8 cellular contexts compared by ENCODE assay signal in genomic region chr20:31723282-31724078, GRCh38. TPM values are rescaled to one million over a fixed set of nuclear protein-coding genes. Genes with fewer than 3 reads are reported as not detected.
DNase-seq lines count a peak whose midpoint lies in the region; ATAC-seq, FAIRE-seq and TF ChIP-seq lines count a peak whose summit lies in the region.

No MANE protein-coding gene starts in this region.

- H3K9me2 ChIP-seq in SK-N-SH, result no peaks in the 10 kb centered on the region

- H3K4me3 Mint-ChIP-seq in activated naive CD8-positive, alpha-beta T cell, result peak overlapping the region; percentile 96

- peak overlapping the region; percentile 95 for H3K27ac Mint-ChIP-seq in activated naive CD8-positive, alpha-beta T cell

- H3K4me3 ChIP-seq in GM12864 (ENCODE audit: low read depth, low read length), result peak overlapping the region; percentile 70
- H3K4me3 ChIP-seq in SK-N-SH (ENCODE audit: low read depth in 2 of 2, low read length in 1 of 2), result peak overlapping the region; percentile 59 to 81
- peak overlapping the region; percentile 89 to 96 (median 94) for H3K4me3 ChIP-seq in pancreas
- H3K4me3 ChIP-seq in tibial artery, result peak overlapping the region; percentile 76

- peak; percentile 93 for DNase-seq in GM12864 (ENCODE audit: low read depth)
- DNase-seq in NCI-H1048 (lab: John Stamatoyannopoulos, UW), result peak; percentile 87
- peak; percentile 99 for DNase-seq in SK-N-SH
- peak; percentile 95 to 100 (median 99) for DNase-seq in head of caudate nucleus
- peak; percentile 95 to 98 (median 98) for DNase-seq in pancreas
- DNase-seq in tibial artery, result peak; percentile 96 to 98

- H4K20me1 ChIP-seq in SK-N-SH (ENCODE audit: insufficient read depth), result no peaks in the 10 kb centered on the region

- TF ChIP-seq CTCF in GM12864 (IDR thresholded peaks at IDR 0.05; ENCODE audit: low read depth, low read length, missing control alignments), result peak; percentile 86
- peak; percentile 94 for TF ChIP-seq CTCF in SK-N-SH (IDR thresholded peaks at IDR 0.05)
- TF ChIP-seq CTCF in pancreas (IDR thresholded peaks at IDR 0.05), result peak; percentile 78 to 91 (median 83)
- TF ChIP-seq CTCF in tibial artery (IDR thresholded peaks at IDR 0.05), result peak; percentile 93 to 98

- FAIRE-seq in pancreas (lab: Jason Lieb, UNC), result no peak

- CTCF ChIA-PET in SK-N-SH (lab: Yijun Ruan, JAX), result interaction anchor here (0.6 to 11.2 kb wide), 49 partner anchors 10 to 175 kb away, joined by 3 to 288 read pairs (median 6); partner anchors contain the start of genes ID1 and TPX2

- peak; percentile 88 for ATAC-seq in HG02610 (IDR thresholded peaks at IDR 0.05; ENCODE audit: unreplicated experiment)
- peak; percentile 89 to 96 (median 92) for ATAC-seq in pancreas

- no peaks in the 10 kb centered on the region for H3K9me3 Mint-ChIP-seq in activated naive CD8-positive, alpha-beta T cell (ENCODE audit: low read depth)

- H3K4me1 ChIP-seq in SK-N-SH (ENCODE audit: control insufficient read depth in 1 of 2, insufficient read depth in 2 of 2, low read depth in 1 of 2, low read length in 1 of 2), result peaks cover 18 to 35% of the 10 kb centered on the region in 2 experiments
- peaks cover 0 to 25% (median 17%) of the 10 kb centered on the region in 3 donors for H3K4me1 ChIP-seq in pancreas
- peaks cover 0 to 23% (median 19%) of the 10 kb centered on the region in 4 donors for H3K4me1 ChIP-seq in tibial artery

- H3K27ac ChIP-seq in SK-N-SH (ENCODE audit: low read depth in 2 of 2, low read length in 1 of 2), result peak overlapping the region; percentile 98 to 100
- peak overlapping the region; percentile 97 to 98 (median 98) for H3K27ac ChIP-seq in pancreas
- H3K27ac ChIP-seq in tibial artery, result peak overlapping the region; percentile 97 to 99

- POLR2A ChIA-PET in SK-N-SH (lab: Yijun Ruan, JAX), result interaction anchor here (0.6 to 3.4 kb wide), 18 partner anchors 10 to 166 kb away, joined by 3 to 31 read pairs (median 4); partner anchors contain the start of genes ID1 and TPX2

- H3K27me3 Mint-ChIP-seq in activated naive CD8-positive, alpha-beta T cell, result no peaks in the 10 kb centered on the region

- TF ChIP-seq EP300 in SK-N-SH (IDR thresholded peaks at IDR 0.05; ENCODE audit: borderline replicate concordance in 1 of 2, low read depth in 1 of 2, low read length in 1 of 2), result no peak

- WGBS in SK-N-SH (ENCODE audit: low lambda C conversion rate), result under 1% methylated on average over 20 of the region's 81 CpGs
- 0% methylated on average over 70 to 81 of the region's 81 CpGs for WGBS in pancreas, 2 donors

- H3K4me2 ChIP-seq in SK-N-SH, result peak overlapping the region; percentile 97

- H3K36me3 Mint-ChIP-seq in activated naive CD8-positive, alpha-beta T cell, result peaks cover 28% of the 10 kb centered on the region

- intact Hi-C loops in head of caudate nucleus (cut with DNase I), result loop anchor here (2.0 to 10.0 kb wide), 2 partner anchors 63 to 159 kb away; no protein-coding TSS in a partner anchor
- intact Hi-C loops in pancreas (cut with DNase I), result loop anchor here in 2 of 3 donors (2.0 to 5.0 kb wide), 2 partner anchors 56 to 63 kb away; no protein-coding TSS in a partner anchor
- intact Hi-C loops in tibial artery (cut with DNase I; ENCODE audit: low total_unique reads), result loop anchor here (2.0 to 10.0 kb wide), 3 partner anchors 63 to 231 kb away; partner anchors contain the start of gene PDRG1

- H3K4me1 Mint-ChIP-seq in activated naive CD8-positive, alpha-beta T cell (ENCODE audit: low read depth), result peaks cover 12% of the 10 kb centered on the region

- H3K9me3 ChIP-seq in SK-N-SH (no peaks in the 10 kb centered on the region), pancreas (no peaks in the 10 kb centered on the region), tibial artery (no peaks in the 10 kb centered on the region)

- peaks cover 48% of the 10 kb centered on the region for H3K79me2 ChIP-seq in SK-N-SH (ENCODE audit: insufficient read depth)

- peak overlapping the region; percentile 100 for H3K9ac ChIP-seq in SK-N-SH

- H3K36me3 ChIP-seq in SK-N-SH (replicated peaks in 1 of 2; ENCODE audit: control insufficient read depth in 1 of 2, insufficient read depth in 2 of 2, low read length in 1 of 2) (peaks cover 25 to 29% of the 10 kb centered on the region in 2 experiments), pancreas (no peaks in the 10 kb centered on the region), tibial artery (peaks cover 0 to 6% (median 5%) of the 10 kb centered on the region in 3 donors)

- H2AFZ ChIP-seq in SK-N-SH (ENCODE audit: low read depth), result 0 out of 2 replicates have a peak overlapping the region, but pooled peaks have one; percentile 71

- H3K27me3 ChIP-seq in SK-N-SH (ENCODE audit: insufficient read depth), result no peaks in the 10 kb centered on the region
- H3K27me3 ChIP-seq in pancreas, result no peaks in the 10 kb centered on the region
- H3K27me3 ChIP-seq in tibial artery, result no peaks in the 10 kb centered on the region

- peaks cover 14% of the 10 kb centered on the region for H3F3A ChIP-seq in SK-N-SH (replicated peaks; ENCODE audit: insufficient read depth)

- TF ChIP-seq RAD21 in SK-N-SH (IDR thresholded peaks at IDR 0.05; ENCODE audit: low read length), result peak; percentile 94

TF ChIP-seq in SK-N-SH, 30 proteins besides CTCF, POLR2A, EP300 and RAD21 (continues in another document):
- TF ChIP-seq TCF12 (IDR thresholded peaks at IDR 0.05) (no peak), GABPA (IDR thresholded peaks at IDR 0.05; ENCODE audit: low read depth) (peak; percentile 73), RFX5 (IDR thresholded peaks at IDR 0.05; ENCODE audit: low read length) (no peak; the same call in 1 of the 2 replicates), SIN3A (IDR thresholded peaks at IDR 0.05; ENCODE audit: borderline replicate concordance, low read depth, low read length) (peak; percentile 43; the same call in 1 of the 2 replicates), FOXJ3 (CRISPR knock-in tag; IDR thresholded peaks at IDR 0.05) (no peak), JUND (IDR thresholded peaks at IDR 0.05) (no peak), CHD2 (IDR thresholded peaks at IDR 0.05; ENCODE audit: low read length, partially characterized antibody) (peak; percentile 73), NRF1 (IDR thresholded peaks at IDR 0.05; ENCODE audit: low read depth, low read length) (peak; percentile 40; the same call in 1 of the 2 replicates), NFIC (IDR thresholded peaks at IDR 0.05; ENCODE audit: borderline replicate concordance) (no peak), MAX (IDR thresholded peaks at IDR 0.05; ENCODE audit: low read depth) (peak; percentile 5; the same call in 1 of the 2 replicates)
- TF ChIP-seq, protein P1, sequence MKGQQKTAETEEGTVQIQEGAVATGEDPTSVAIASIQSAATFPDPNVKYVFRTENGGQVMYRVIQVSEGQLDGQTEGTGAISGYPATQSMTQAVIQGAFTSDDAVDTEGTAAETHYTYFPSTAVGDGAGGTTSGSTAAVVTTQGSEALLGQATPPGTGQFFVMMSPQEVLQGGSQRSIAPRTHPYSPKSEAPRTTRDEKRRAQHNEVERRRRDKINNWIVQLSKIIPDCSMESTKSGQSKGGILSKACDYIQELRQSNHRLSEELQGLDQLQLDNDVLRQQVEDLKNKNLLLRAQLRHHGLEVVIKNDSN (IDR thresholded peaks at IDR 0.05; ENCODE audit: borderline replicate concordance, low read depth), result no peak
- TF ChIP-seq, protein P2, sequence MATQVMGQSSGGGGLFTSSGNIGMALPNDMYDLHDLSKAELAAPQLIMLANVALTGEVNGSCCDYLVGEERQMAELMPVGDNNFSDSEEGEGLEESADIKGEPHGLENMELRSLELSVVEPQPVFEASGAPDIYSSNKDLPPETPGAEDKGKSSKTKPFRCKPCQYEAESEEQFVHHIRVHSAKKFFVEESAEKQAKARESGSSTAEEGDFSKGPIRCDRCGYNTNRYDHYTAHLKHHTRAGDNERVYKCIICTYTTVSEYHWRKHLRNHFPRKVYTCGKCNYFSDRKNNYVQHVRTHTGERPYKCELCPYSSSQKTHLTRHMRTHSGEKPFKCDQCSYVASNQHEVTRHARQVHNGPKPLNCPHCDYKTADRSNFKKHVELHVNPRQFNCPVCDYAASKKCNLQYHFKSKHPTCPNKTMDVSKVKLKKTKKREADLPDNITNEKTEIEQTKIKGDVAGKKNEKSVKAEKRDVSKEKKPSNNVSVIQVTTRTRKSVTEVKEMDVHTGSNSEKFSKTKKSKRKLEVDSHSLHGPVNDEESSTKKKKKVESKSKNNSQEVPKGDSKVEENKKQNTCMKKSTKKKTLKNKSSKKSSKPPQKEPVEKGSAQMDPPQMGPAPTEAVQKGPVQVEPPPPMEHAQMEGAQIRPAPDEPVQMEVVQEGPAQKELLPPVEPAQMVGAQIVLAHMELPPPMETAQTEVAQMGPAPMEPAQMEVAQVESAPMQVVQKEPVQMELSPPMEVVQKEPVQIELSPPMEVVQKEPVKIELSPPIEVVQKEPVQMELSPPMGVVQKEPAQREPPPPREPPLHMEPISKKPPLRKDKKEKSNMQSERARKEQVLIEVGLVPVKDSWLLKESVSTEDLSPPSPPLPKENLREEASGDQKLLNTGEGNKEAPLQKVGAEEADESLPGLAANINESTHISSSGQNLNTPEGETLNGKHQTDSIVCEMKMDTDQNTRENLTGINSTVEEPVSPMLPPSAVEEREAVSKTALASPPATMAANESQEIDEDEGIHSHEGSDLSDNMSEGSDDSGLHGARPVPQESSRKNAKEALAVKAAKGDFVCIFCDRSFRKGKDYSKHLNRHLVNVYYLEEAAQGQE (IDR thresholded peaks at IDR 0.05; ENCODE audit: low read depth, low read length), result no peak
- TF ChIP-seq, protein P3, sequence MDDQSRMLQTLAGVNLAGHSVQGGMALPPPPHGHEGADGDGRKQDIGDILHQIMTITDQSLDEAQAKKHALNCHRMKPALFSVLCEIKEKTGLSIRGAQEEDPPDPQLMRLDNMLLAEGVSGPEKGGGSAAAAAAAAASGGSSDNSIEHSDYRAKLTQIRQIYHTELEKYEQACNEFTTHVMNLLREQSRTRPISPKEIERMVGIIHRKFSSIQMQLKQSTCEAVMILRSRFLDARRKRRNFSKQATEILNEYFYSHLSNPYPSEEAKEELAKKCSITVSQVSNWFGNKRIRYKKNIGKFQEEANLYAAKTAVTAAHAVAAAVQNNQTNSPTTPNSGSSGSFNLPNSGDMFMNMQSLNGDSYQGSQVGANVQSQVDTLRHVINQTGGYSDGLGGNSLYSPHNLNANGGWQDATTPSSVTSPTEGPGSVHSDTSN (IDR thresholded peaks at IDR 0.05), result peak; percentile 99

RNA-seq across cellular contexts. Expression of gene BCL2L1, which starts 0.8 kb away (rescaled TPM):
- polyA plus RNA-seq in SK-N-SH (2012; rRNA removed), result 99.9 and 103 TPM in 2 replicates
- 72.3 and 83.8 TPM in 2 replicates for polyA plus RNA-seq in SK-N-SH (2012; cell fraction: cytosol; rRNA removed)
- polyA plus RNA-seq in SK-N-SH (2012; cell fraction: nucleus; rRNA removed), result 61.3 and 62.2 TPM in 2 replicates
- 10 to 100 TPM; 27.3 to 59.8 (median 40.0) TPM for total RNA-seq in pancreas
- polyA plus RNA-seq in pancreas, result 10 to 100 TPM; 40.8 to 55.5 TPM

RNA-seq across cellular contexts. Expression of gene TPX2, which starts 15.6 kb away (rescaled TPM):
- polyA plus RNA-seq in SK-N-SH (2012; rRNA removed) (14.4 and 17.1 TPM in 2 replicates), pancreas (under 1 TPM; 0.04 to 0.12 TPM)
- 19.1 and 20.2 TPM in 2 replicates for polyA plus RNA-seq in SK-N-SH (2012; cell fraction: cytosol; rRNA removed)
- polyA plus RNA-seq in SK-N-SH (2012; cell fraction: nucleus; rRNA removed), result 12.7 and 12.8 TPM in 2 replicates
- 1 to 10 TPM in 1 of 6 donors, under 1 TPM in 4, not detected in 1; 0.20 to 1.5 (median 0.79) TPM for total RNA-seq in pancreas

Comparison
In these comparisons a context has a peak if more than half of its experiments do, and no peak if none do; other contexts are left out.
1. Peak in every context shown above with its lines: DNase-seq, ATAC-seq, H3K4me3 ChIP-seq and H3K27ac ChIP-seq.
2. RNA of gene TPX2, which starts 15.6 kb away (polyA plus RNA-seq): 12.7 to 20.2 TPM in SK-N-SH; 0.04 to 0.12 TPM in pancreas; every median in the first group is over 10 times any median in the second.